9 cellular contexts compared by ENCODE assay signal in the genomic region with DNA sequence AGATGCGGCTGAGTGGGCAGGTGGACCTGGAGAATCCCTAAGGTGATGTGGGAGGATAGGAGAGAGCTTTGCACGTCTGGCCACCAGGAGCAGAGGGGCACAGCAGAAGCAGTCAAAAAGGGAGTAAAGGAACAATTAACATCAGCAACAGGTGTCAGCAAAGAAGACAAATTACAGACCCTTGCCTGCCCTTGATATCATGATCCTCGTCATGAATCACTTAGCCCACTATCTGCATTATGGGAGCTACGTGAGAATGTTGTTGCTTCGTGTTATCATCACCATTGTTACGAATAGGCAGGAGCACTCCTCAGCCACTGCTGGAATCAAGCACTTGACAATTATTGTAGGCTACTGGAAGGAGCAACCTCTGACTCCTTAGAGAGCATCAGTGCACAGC. TPM values are rescaled to one million over a fixed set of nuclear protein-coding genes. Genes with fewer than 3 reads are reported as not detected.
"Had no signal": no experiment of that assay in that cellular context is flagged by ENCODE, and none has a peak within 500 bp of the region (broad histone marks: within the 10 kb centered on the region; RNA-seq: fewer than 3 reads in every experiment).

No MANE protein-coding gene starts in this region.

- H3K4me3 ChIP-seq: GM23248 had no signal

- H3K4me2 ChIP-seq: KMS-11 had no signal

- H3K9ac ChIP-seq: GM23248, KMS-11 had no signal

- DNase-seq: GM23248, GOT3, H9, HCEC 1CT, HFFc6, Karpas-422, KBM-7 had no signal

- H3K27ac ChIP-seq: GM23248, KMS-11 had no signal

RNA-seq across cellular contexts. Expression of a gene that starts 25.5 kb away (rescaled TPM):
- polyA plus RNA-seq: GM23248, IgD-negative memory B cell had no signal
